13 cellular contexts compared by ENCODE assay signal in genomic region chr2:180707175-180707866, GRCh38.
"Had no signal": no experiment of that assay in that cellular context is flagged by ENCODE, and none has a peak within 500 bp of the region (broad histone marks: within the 10 kb centered on the region; RNA-seq: fewer than 3 reads in every experiment).

No MANE protein-coding gene starts in this region.

- ATAC-seq: activated CD8-positive, alpha-beta T cell treated with anti-CD3 and anti-CD28 coated beads, Interleukin-2, amount 10 ng/mL, durations not matched to agents 7 days and 5 days; stimulated activated memory B cell treated with anti-CD40 and anti-IgM and Interleukin-4, amounts not matched to agents 10 μg/mL and 1 μg/mL and 100 μg/mL, for 72 hours had no signal

- H3K27ac ChIP-seq: adrenal gland, cardiac muscle cell, parathyroid adenoma, VCaP had no signal

- H3K9me3 ChIP-seq: adrenal gland had no signal

- H3K27me3 Mint-ChIP-seq: activated naive CD4-positive, alpha-beta T cell treated with anti-CD3 and anti-CD28 coated beads, Interleukin-2, amount 50 U/mL, for 24 hours had no signal

- H3K27ac Mint-ChIP-seq: activated CD8-positive, alpha-beta T cell treated with anti-CD3 and anti-CD28 coated beads, Interleukin-2, amount 10 ng/mL, durations not matched to agents 7 days and 5 days; activated naive CD4-positive, alpha-beta T cell treated with anti-CD3 and anti-CD28 coated beads, Interleukin-2, amount 50 U/mL, for 24 hours; endodermal cell; stimulated activated memory B cell treated with anti-CD40 and anti-IgM and Interleukin-4, amounts not matched to agents 10 μg/mL and 1 μg/mL and 100 μg/mL, for 72 hours had no signal

- H3K4me3 Mint-ChIP-seq: activated CD8-positive, alpha-beta T cell treated with anti-CD3 and anti-CD28 coated beads, Interleukin-2, amount 10 ng/mL, durations not matched to agents 7 days and 5 days; activated naive CD4-positive, alpha-beta T cell treated with anti-CD3 and anti-CD28 coated beads, Interleukin-2, amount 50 U/mL, for 24 hours; endodermal cell; stimulated activated memory B cell treated with anti-CD40 and anti-IgM and Interleukin-4, amounts not matched to agents 10 μg/mL and 1 μg/mL and 100 μg/mL, for 72 hours had no signal

- H3K4me1 ChIP-seq: adrenal gland, parathyroid adenoma had no signal

- H3K4me1 Mint-ChIP-seq: activated naive CD4-positive, alpha-beta T cell treated with anti-CD3 and anti-CD28 coated beads, Interleukin-2, amount 50 U/mL, for 24 hours; stimulated activated memory B cell treated with anti-CD40 and anti-IgM and Interleukin-4, amounts not matched to agents 10 μg/mL and 1 μg/mL and 100 μg/mL, for 72 hours had no signal

- H3K36me3 ChIP-seq: adrenal gland, cardiac muscle cell had no signal

- H3K9me3 Mint-ChIP-seq: activated naive CD4-positive, alpha-beta T cell treated with anti-CD3 and anti-CD28 coated beads, Interleukin-2, amount 50 U/mL, for 24 hours; stimulated activated memory B cell treated with anti-CD40 and anti-IgM and Interleukin-4, amounts not matched to agents 10 μg/mL and 1 μg/mL and 100 μg/mL, for 72 hours had no signal

- DNase-seq: activated CD8-positive, alpha-beta memory T cell treated with anti-CD3 and anti-CD28 coated beads, Interleukin-2, amount 50 U/mL, for 4 hours; activated CD8-positive, alpha-beta T cell treated with anti-CD3 and anti-CD28 coated beads, Interleukin-2, amount 10 ng/mL, durations not matched to agents 7 days and 5 days; activated effector memory CD4-positive, alpha-beta T cell treated with anti-CD3 and anti-CD28 coated beads, Interleukin-2, amount 50 U/mL, for 16 hours; activated T-cell treated with anti-CD3 and anti-CD28 coated beads, Interleukin-2, amount 50 U/mL, for 48 hours; endodermal cell; midbrain; T-helper 9 cell had no signal

- H3K4me3 ChIP-seq: adrenal gland, cardiac muscle cell had no signal

- H3K36me3 Mint-ChIP-seq: activated naive CD4-positive, alpha-beta T cell treated with anti-CD3 and anti-CD28 coated beads, Interleukin-2, amount 50 U/mL, for 24 hours; stimulated activated memory B cell treated with anti-CD40 and anti-IgM and Interleukin-4, amounts not matched to agents 10 μg/mL and 1 μg/mL and 100 μg/mL, for 72 hours had no signal

- H3K27me3 ChIP-seq: adrenal gland, cardiac muscle cell had no signal
